10 cellular contexts compared by ENCODE assay signal in the genomic region with DNA sequence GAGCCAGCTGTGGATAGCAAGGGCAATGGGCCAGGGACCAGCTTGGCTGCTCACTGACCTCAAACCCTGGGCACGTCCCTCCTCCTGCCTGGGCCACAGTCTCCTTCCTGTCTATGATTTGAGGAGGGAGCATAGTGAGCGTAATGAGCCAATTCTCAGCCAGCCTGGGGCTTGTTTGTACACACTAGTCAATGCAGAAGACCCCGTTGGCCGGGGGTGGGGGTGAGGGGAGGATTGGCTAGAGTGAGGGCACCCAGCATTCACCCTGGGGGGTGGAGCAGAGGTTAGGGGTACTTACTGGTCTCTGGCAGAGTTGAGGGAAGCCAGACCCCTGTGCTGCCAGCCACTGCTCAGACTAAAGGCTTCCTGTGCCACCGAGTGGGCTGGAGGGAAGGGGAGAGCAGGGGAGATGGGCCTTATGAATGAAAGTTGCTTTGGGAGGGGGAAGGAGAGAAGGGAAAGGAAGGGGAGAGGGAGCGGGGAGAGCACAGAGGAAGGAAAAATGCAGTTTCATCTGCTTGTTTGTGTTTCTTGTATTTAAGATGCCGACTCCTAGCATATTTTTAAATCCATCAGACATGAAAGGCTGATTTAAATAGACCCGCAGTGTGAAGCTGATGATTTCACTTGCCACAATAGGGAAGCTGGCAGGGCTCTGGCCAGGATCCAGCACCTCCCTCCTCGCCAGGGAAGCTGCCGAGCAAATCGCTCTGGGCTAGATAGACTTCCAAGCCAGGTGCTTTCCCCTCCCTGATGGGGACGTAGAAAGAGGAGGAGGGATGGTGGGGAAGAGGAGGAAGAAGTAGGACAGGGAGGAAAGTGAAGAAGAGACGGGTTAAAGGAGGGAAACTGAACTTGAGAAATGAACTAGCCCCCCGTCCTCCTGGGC.
DNase-seq lines count a peak whose midpoint lies in the region; ATAC-seq and TF ChIP-seq lines count a peak whose summit lies in the region.
"Had no signal": no experiment of that assay in that cellular context is flagged by ENCODE, and none has a peak within 500 bp of the region (broad histone marks: within the 10 kb centered on the region; RNA-seq: fewer than 3 reads in every experiment).

No MANE protein-coding gene starts in this region.

- CTCF ChIA-PET in activated CD4-positive, alpha-beta memory T cell treated with anti-CD3 and anti-CD28 coated beads, Interleukin-2, amount 10 ng/mL, durations not matched to agents 7 days and 5 days (lab: Charles Lee), result no interaction called here

- peaks cover 4% of the 10 kb centered on the region for H3K27me3 Mint-ChIP-seq in activated CD4-positive, alpha-beta memory T cell treated with anti-CD3 and anti-CD28 coated beads, Interleukin-2, amount 10 ng/mL, durations not matched to agents 7 days and 5 days

- peak overlapping the region; percentile 38 for H3K4me3 ChIP-seq in H7 (ENCODE audit: insufficient read depth, low read depth, low read length)
- no peak overlapping the region for H3K4me3 ChIP-seq in hepatocyte

- no peak for ATAC-seq in HG03108 (IDR thresholded peaks at IDR 0.05; ENCODE audit: unreplicated experiment)

- H3K27me3 ChIP-seq in H7 (ENCODE audit: control insufficient read depth, insufficient read depth, low read length) (peaks cover 4% of the 10 kb centered on the region), hepatocyte (peaks cover 46% of the 10 kb centered on the region)

- no peaks in the 10 kb centered on the region for H3K4me1 ChIP-seq in hepatocyte (ENCODE audit: insufficient read depth)

- H3K9me2 ChIP-seq in hepatocyte (replicated peaks; ENCODE audit: insufficient read depth), result no peaks in the 10 kb centered on the region

- no peak overlapping the region for H2AFZ ChIP-seq in hepatocyte

- no peaks in the 10 kb centered on the region for H3K9me3 Mint-ChIP-seq in activated CD4-positive, alpha-beta memory T cell treated with anti-CD3 and anti-CD28 coated beads, Interleukin-2, amount 10 ng/mL, durations not matched to agents 7 days and 5 days

- no peak overlapping the region for H3K4me3 Mint-ChIP-seq in activated CD4-positive, alpha-beta memory T cell treated with anti-CD3 and anti-CD28 coated beads, Interleukin-2, amount 10 ng/mL, durations not matched to agents 7 days and 5 days
- H3K4me3 Mint-ChIP-seq: T-helper 1 cell treated with Interleukin-12 subunit alpha and Interleukin-12 subunit beta and Interleukin-4 antibody, amounts not matched to agents 30 μg/mL and 1 μg/mL, for 36 hours had no signal

- H3K36me3 Mint-ChIP-seq in activated CD4-positive, alpha-beta memory T cell treated with anti-CD3 and anti-CD28 coated beads, Interleukin-2, amount 10 ng/mL, durations not matched to agents 7 days and 5 days (ENCODE audit: low read depth), result peaks cover 6% of the 10 kb centered on the region

- no peak overlapping the region for H3K27ac Mint-ChIP-seq in activated CD4-positive, alpha-beta memory T cell treated with anti-CD3 and anti-CD28 coated beads, Interleukin-2, amount 10 ng/mL, durations not matched to agents 7 days and 5 days
- H3K27ac Mint-ChIP-seq: T-helper 1 cell treated with Interleukin-12 subunit alpha and Interleukin-12 subunit beta and Interleukin-4 antibody, amounts not matched to agents 30 μg/mL and 1 μg/mL, for 36 hours had no signal

- TF ChIP-seq CTCF in hepatocyte (IDR thresholded peaks at IDR 0.05; ENCODE audit: poor library complexity), result no peak

- peak; percentile 74 for DNase-seq in H7
- DNase-seq in NCI-H510A (lab: John Stamatoyannopoulos, UW), result peak; percentile 57
- DNase-seq in fibroblast of gingiva (ENCODE audit: low read depth), result peak; percentile 14
- DNase-seq in pons (ENCODE audit: low spot score), result peak; percentile 37
- DNase-seq in hepatocyte (ENCODE audit: low spot score), result no peak
- DNase-seq in activated CD4-positive, alpha-beta memory T cell treated with anti-CD3 and anti-CD28 coated beads, Interleukin-2, amount 10 ng/mL, durations not matched to agents 7 days and 5 days, result no peak
- no peak for DNase-seq in germinal center (ENCODE audit: low spot score)
- DNase-seq: stimulated activated naive CD4-positive, alpha-beta T cell had no signal

- H4K20me1 ChIP-seq in hepatocyte (ENCODE audit: insufficient read depth, poor library complexity, severe bottlenecking), result no peaks in the 10 kb centered on the region

- H3K36me3 ChIP-seq in H7 (replicated peaks; ENCODE audit: control insufficient read depth, insufficient read depth, low read length) (no peaks in the 10 kb centered on the region), hepatocyte (replicated peaks; ENCODE audit: insufficient read depth, low read depth) (no peaks in the 10 kb centered on the region)

- no peak overlapping the region for H3K27ac ChIP-seq in hepatocyte

- no peaks in the 10 kb centered on the region for H3K79me2 ChIP-seq in hepatocyte

- no peaks in the 10 kb centered on the region for H3K4me1 Mint-ChIP-seq in activated CD4-positive, alpha-beta memory T cell treated with anti-CD3 and anti-CD28 coated beads, Interleukin-2, amount 10 ng/mL, durations not matched to agents 7 days and 5 days

- H3K4me2 ChIP-seq in hepatocyte, result no peak overlapping the region

- POLR2A ChIA-PET in activated CD4-positive, alpha-beta memory T cell treated with anti-CD3 and anti-CD28 coated beads, Interleukin-2, amount 10 ng/mL, durations not matched to agents 7 days and 5 days (lab: Charles Lee), result no interaction called here

- H3K9me3 ChIP-seq in hepatocyte (ENCODE audit: low read depth), result no peaks in the 10 kb centered on the region

- WGBS in hepatocyte (ENCODE audit: low lambda C conversion rate, missing lambda C conversion rate), result 17% methylated on average over 11 of the region's 14 CpGs

Comparison
In these comparisons a context has a peak if more than half of its experiments do, and no peak if none do; other contexts are left out.
1. DNase-seq: peak in H7 (single experiment), NCI-H510A (single experiment), fibroblast of gingiva (single experiment) and pons (single experiment); none in hepatocyte (single experiment), activated CD4-positive, alpha-beta memory T cell treated with anti-CD3 and anti-CD28 coated beads, Interleukin-2, amount 10 ng/mL, durations not matched to agents 7 days and 5 days (single experiment) and germinal center (single experiment).